ENCODE assay signal across 8 cellular contexts in genomic region chr1:200558866-200559459, GRCh38.
DNase-seq lines count a peak whose midpoint lies in the region; ATAC-seq and TF ChIP-seq lines count a peak whose summit lies in the region.

No MANE protein-coding gene starts in this region.

- WGBS in ovary, 3 donors = 30 to 45% (median 38%) methylated on average over 2 of the region's 2 CpGs

- peak in 2 of 3 donors; percentile 26 to 28 for TF ChIP-seq CTCF in ovary (IDR thresholded peaks at IDR 0.05)

- no peak for TF ChIP-seq POLR2A in erythroblast (IDR thresholded peaks at IDR 0.05; ENCODE audit: low read length)
- no peak for TF ChIP-seq POLR2A in ovary (IDR thresholded peaks at IDR 0.05)

- no peaks in the 10 kb centered on the region for H3K9me3 ChIP-seq in ovary

- no peaks in the 10 kb centered on the region for H3K27me3 ChIP-seq in ovary

- no peak for TF ChIP-seq EP300 in ovary (IDR thresholded peaks at IDR 0.05)

- ATAC-seq in HG03469 (IDR thresholded peaks at IDR 0.05; ENCODE audit: unreplicated experiment) (peak; percentile 48), HG02642 (IDR thresholded peaks at IDR 0.05; ENCODE audit: poor library complexity, unreplicated experiment) (no peak)

- in situ Hi-C loops in SK-MEL-5 (cut with HindIII; ENCODE audit: low pct_unique_long_range_greater_than_20kb, low sequenced_read_pairs) = no loop called here

- no peaks in the 10 kb centered on the region for H3K36me3 ChIP-seq in ovary

- no peaks in the 10 kb centered on the region for H3K4me1 ChIP-seq in ovary (ENCODE audit: insufficient read depth)

- intact Hi-C loops in ovary (cut with DNase I) = no loop called here

- DNase-seq in activated CD4-positive, alpha-beta T cell treated with anti-CD3 and anti-CD28 coated beads for 48 hours = peak; percentile 6
- DNase-seq in activated CD4-positive, alpha-beta T cell treated with anti-CD3 and anti-CD28 coated beads, Interleukin-2, amount 50 U/mL, for 4 hours = no peak
- peak; percentile 70 for DNase-seq in SK-MEL-5 (ENCODE audit: low read depth, low spot score)
- peak; percentile 45 to 56 for DNase-seq in erythroblast (lab: John Stamatoyannopoulos, UW)
- DNase-seq in ovary = no peak
- DNase-seq in NCI-H128 (lab: John Stamatoyannopoulos, UW; ENCODE audit: unreplicated experiment) = no peak

- H3K27ac ChIP-seq in ovary = no peak overlapping the region

- H3K4me3 ChIP-seq in ovary = no peak overlapping the region

Comparison
In these comparisons a context has a peak if more than half of its experiments do, and no peak if none do; other contexts are left out.
1. DNase-seq: peak in activated CD4-positive, alpha-beta T cell treated with anti-CD3 and anti-CD28 coated beads for 48 hours (single experiment), SK-MEL-5 (single experiment) and erythroblast (2 of 2); none in activated CD4-positive, alpha-beta T cell treated with anti-CD3 and anti-CD28 coated beads, Interleukin-2, amount 50 U/mL, for 4 hours (0 of 2), ovary (0 of 5) and NCI-H128 (single experiment).